8 cellular contexts compared by ENCODE assay signal in the genomic region with DNA sequence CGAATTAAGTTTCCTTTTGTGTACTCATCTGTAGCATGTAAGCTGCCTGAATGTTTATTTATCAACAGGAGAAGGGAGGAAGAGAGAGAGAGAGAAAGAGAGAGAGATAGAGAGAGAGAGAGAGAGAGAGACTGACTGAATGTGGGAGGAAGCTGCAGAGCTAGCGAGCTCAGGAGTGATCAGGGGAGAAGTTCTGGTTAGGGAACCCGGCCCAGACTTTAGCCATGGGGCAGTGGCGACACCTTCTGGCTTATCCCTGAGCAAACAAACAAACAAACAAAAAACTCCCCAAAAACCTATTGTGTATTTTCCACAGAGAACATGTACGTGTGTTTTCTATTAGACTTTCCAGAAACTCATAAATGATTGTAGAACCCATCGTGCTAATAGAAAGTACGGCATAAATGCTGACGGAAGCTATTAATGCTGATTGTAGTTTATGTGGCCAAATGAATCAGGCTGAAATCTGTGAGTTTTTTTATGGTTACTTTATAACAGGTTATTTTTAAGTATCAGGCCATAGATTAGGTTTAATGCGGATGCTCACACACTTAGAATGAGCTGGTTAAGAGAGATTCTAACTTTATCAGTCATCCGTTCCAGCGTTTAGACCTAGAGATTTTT.
DNase-seq lines count a peak whose midpoint lies in the region; ATAC-seq and TF ChIP-seq lines count a peak whose summit lies in the region.

No MANE protein-coding gene starts in this region.

- H3K4me3 Mint-ChIP-seq in brain (no peak overlapping the region), immature natural killer cell (no peak overlapping the region)

- H3K9me3 Mint-ChIP-seq in brain (no peaks in the 10 kb centered on the region), immature natural killer cell (no peaks in the 10 kb centered on the region)

- peak; percentile 80 to 86 for TF ChIP-seq CTCF in brain (conservative IDR thresholded peaks at IDR 0.05)

- no peaks in the 10 kb centered on the region for H3K36me3 Mint-ChIP-seq in brain
- no peaks in the 10 kb centered on the region for H3K36me3 Mint-ChIP-seq in immature natural killer cell

- H3K4me1 Mint-ChIP-seq in brain = peaks cover 35% of the 10 kb centered on the region
- peaks cover 0 to 6% of the 10 kb centered on the region in 2 donors for H3K4me1 Mint-ChIP-seq in immature natural killer cell

- peaks cover 18% of the 10 kb centered on the region for H3K27me3 Mint-ChIP-seq in brain
- H3K27me3 Mint-ChIP-seq in immature natural killer cell (ENCODE audit: low read depth in 3 of 3) = peaks cover 0 to 6% (median 0%) of the 10 kb centered on the region in 3 donors

- no peak for ATAC-seq in GM21447 (IDR thresholded peaks at IDR 0.05; ENCODE audit: unreplicated experiment)

- DNase-seq in NCI-H187 (lab: John Stamatoyannopoulos, UW) (peak; percentile 13 to 14), NCI-H187 treated with DMSO at 0.1 percent for 48 hours (lab: John Stamatoyannopoulos, UW) (no peak), Kasumi-1 (lab: John Stamatoyannopoulos, UW) (peak; percentile 73 to 74), T-helper 9 cell (peak; percentile 27), immature natural killer cell (peak; percentile 36 to 46 (median 42))
- DNase-seq in stimulated activated CD4-positive, alpha-beta T cell treated with anti-CD3 and anti-CD28 coated beads, Interleukin-12 subunit alpha, Interleukin-12 subunit beta, amount 100 ng/mL, for 4 hours = peak; percentile 46

- peak overlapping the region in 2 of 5 experiments; percentile 2 to 18 for H3K27ac Mint-ChIP-seq in brain
- no peak overlapping the region for H3K27ac Mint-ChIP-seq in immature natural killer cell
